In the genomic region with DNA sequence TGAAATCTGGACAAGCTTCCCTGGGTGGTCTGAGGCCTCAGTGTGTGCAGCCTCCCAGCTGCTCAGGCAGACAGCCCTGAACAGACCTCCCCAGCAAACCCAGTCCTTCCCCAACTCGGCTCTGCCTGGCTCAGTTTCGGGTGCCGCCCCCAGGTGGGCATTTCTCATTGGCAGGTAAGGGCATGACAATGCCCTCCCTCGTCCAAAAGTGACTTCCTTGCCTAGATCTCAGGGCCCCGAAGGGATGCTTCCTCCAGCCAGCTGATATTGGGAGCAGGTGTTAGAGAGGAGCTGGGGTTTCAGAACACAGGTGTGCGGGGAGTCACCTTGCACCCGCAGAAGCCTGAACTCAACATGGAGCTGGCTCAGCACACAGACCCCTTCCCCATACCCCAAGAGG, we compare ENCODE assay signal across 2 cellular contexts.
A peak's percentile ranks its signal among the peaks of the same experiment; 100 is the strongest.
TF ChIP-seq lines count a peak whose summit lies in the region.

No MANE protein-coding gene starts in this region.

TF ChIP-seq in HepG2, 621 proteins besides CTCF, POLR2A, EP300 and RAD21:
- TF ChIP-seq ZNF75D (CRISPR knock-in tag; IDR thresholded peaks at IDR 0.05; ENCODE audit: borderline replicate concordance): no peak
- peak; percentile 62 for TF ChIP-seq ZEB1 (IDR thresholded peaks at IDR 0.05; ENCODE audit: insufficient replicate concordance, low read depth)
- no peak for TF ChIP-seq NR2F6 (IDR thresholded peaks at IDR 0.05)
- no peak for TF ChIP-seq NR2F6 (CRISPR knock-in tag; IDR thresholded peaks at IDR 0.05)
- TF ChIP-seq PHF20 (CRISPR knock-in tag; IDR thresholded peaks at IDR 0.05): no peak
- TF ChIP-seq ZNF501 (CRISPR knock-in tag; IDR thresholded peaks at IDR 0.05): 0 out of 2 replicates have a peak, but pooled peaks have one; percentile 23
- 0 out of 2 replicates have a peak, but pooled peaks have one; percentile 33 for TF ChIP-seq HNRNPL (IDR thresholded peaks at IDR 0.05; ENCODE audit: low read depth, low read length)
- TF ChIP-seq ZNF891 (CRISPR knock-in tag; IDR thresholded peaks at IDR 0.05): peak; percentile 46; the same call in 1 of the 2 replicates
- TF ChIP-seq ZNF614 (CRISPR knock-in tag; IDR thresholded peaks at IDR 0.05; ENCODE audit: borderline replicate concordance): no peak
TF ChIP-seq in HepG2: peak in this region for 4.

TF ChIP-seq in H1, 55 proteins besides CTCF, POLR2A, EP300 and RAD21:
- TF ChIP-seq, protein P1, sequence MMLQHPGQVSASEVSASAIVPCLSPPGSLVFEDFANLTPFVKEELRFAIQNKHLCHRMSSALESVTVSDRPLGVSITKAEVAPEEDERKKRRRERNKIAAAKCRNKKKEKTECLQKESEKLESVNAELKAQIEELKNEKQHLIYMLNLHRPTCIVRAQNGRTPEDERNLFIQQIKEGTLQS (IDR thresholded peaks at IDR 0.05; ENCODE audit: insufficient read depth, low read depth, low read length): no peak
- TF ChIP-seq CBX8 (IDR thresholded peaks at IDR 0.05; ENCODE audit: borderline replicate concordance, low read depth, low read length) (no peak), TCF12 (IDR thresholded peaks at IDR 0.05; ENCODE audit: low read depth, low read length) (peak; percentile 43; the same call in 1 of the 2 replicates)
